ENCODE assay signal across 23 cellular contexts in the genomic region with DNA sequence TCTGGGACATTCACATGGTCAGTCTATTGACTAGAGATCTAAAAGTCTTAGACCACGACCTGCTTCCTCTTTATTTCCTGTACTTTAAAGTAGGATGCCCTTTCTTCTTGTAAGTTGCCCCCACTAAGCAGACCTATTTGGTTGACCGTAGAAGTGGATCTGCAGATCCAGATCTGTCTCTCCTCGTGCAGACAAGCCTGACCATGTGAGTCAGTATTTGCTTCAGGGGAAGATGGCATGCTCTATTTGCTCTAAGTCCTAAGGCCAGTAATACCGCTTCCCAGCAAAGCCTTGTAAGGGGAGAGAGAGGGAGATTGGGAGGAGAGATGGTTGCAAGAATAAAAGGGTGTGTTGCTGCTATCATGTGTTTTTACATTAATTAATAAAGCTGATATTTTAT. TPM values are rescaled to one million over a fixed set of nuclear protein-coding genes. Genes with fewer than 3 reads are reported as not detected.
DNase-seq lines count a peak whose midpoint lies in the region; ATAC-seq, FAIRE-seq and TF ChIP-seq lines count a peak whose summit lies in the region.
"Had no signal": no experiment of that assay in that cellular context is flagged by ENCODE, and none has a peak within 500 bp of the region (broad histone marks: within the 10 kb centered on the region; RNA-seq: fewer than 3 reads in every experiment).

No MANE protein-coding gene starts in this region.

- CTCF ChIA-PET in mammary epithelial cell (lab: Charles Lee; ENCODE audit: low non-redundant PET) (no interaction called here), H1 (lab: Charles Lee; ENCODE audit: partially characterized antibody) (no interaction called here)
- CTCF ChIA-PET in activated CD4-positive, alpha-beta T cell treated with anti-CD3 and anti-CD28 coated beads for 36 hours (lab: Charles Lee), result no interaction called here

- dilution Hi-C loops in mammary epithelial cell (cut with HindIII; ENCODE audit: low sequenced_read_pairs), result no loop called here

- peak; percentile 24 for DNase-seq in mammary epithelial cell
- no peak for DNase-seq in breast epithelium (ENCODE audit: low spot score in 2 of 2)
- no peak for DNase-seq in H1 (ENCODE audit: low read depth in 1 of 2, low spot score in 2 of 2)
- peak; percentile 29 to 62 for DNase-seq in foreskin keratinocyte
- DNase-seq in activated CD4-positive, alpha-beta T cell treated with anti-CD3 and anti-CD28 coated beads for 36 hours, result no peak
- DNase-seq in type B pancreatic cell (ENCODE audit: extremely low spot score, unreplicated experiment), result no peak
- no peak for DNase-seq in left ventricle myocardium superior
- DNase-seq: AML-193; CD4-positive, alpha-beta memory T cell; DMS153; DMS79; GDM1; GOT3; H9 had no signal

- H3K27me3 ChIP-seq in mammary epithelial cell (ENCODE audit: insufficient read depth, low read length) (no peaks in the 10 kb centered on the region), breast epithelium (no peaks in the 10 kb centered on the region), H1 (replicated peaks in 1 of 4; ENCODE audit: control insufficient read depth in 3 of 4, extremely low read depth in 1 of 4, insufficient read depth in 3 of 4, low read length in 3 of 4) (no peaks in the 10 kb centered on the region), foreskin keratinocyte (no peaks in the 10 kb centered on the region)

- no peaks in the 10 kb centered on the region for H3K36me3 ChIP-seq in mammary epithelial cell (ENCODE audit: insufficient read depth, low read length)
- H3K36me3 ChIP-seq in breast epithelium, result no peaks in the 10 kb centered on the region
- no peaks in the 10 kb centered on the region for H3K36me3 ChIP-seq in H1 (ENCODE audit: control insufficient read depth in 2 of 4, insufficient read depth in 4 of 4, low read length in 3 of 4)

- no peak overlapping the region for H3K56ac ChIP-seq in H1 (replicated peaks; ENCODE audit: insufficient read length, low read depth, low read length)

- H3K4me3 ChIP-seq in mammary epithelial cell (replicated peaks in 1 of 3; ENCODE audit: insufficient read depth in 1 of 3, low read depth in 2 of 3, low read length in 3 of 3) (no peak overlapping the region), breast epithelium (no peak overlapping the region), H1 (ENCODE audit: extremely low read depth in 1 of 4, insufficient read depth in 2 of 4, low read depth in 3 of 4, low read length in 4 of 4) (no peak overlapping the region)
- H3K4me3 ChIP-seq: A549 had no signal

- TF ChIP-seq EP300 in H1 (IDR thresholded peaks at IDR 0.05; ENCODE audit: borderline replicate concordance in 1 of 2, low read depth in 2 of 2, low read length in 2 of 2), result no peak

- H3K4ac ChIP-seq in H1 (replicated peaks; ENCODE audit: insufficient read length, low read depth, low read length), result no peak overlapping the region

- H3K23me2 ChIP-seq in H1 (ENCODE audit: low read depth, low read length), result no peaks in the 10 kb centered on the region

- H4K5ac ChIP-seq in H1 (ENCODE audit: insufficient read length, low read depth, low read length), result no peak overlapping the region

- no peak overlapping the region for H2BK120ac ChIP-seq in H1 (replicated peaks; ENCODE audit: low read depth, low read length)

- TF ChIP-seq POLR2A in breast epithelium (IDR thresholded peaks at IDR 0.05) (no peak), H1 (IDR thresholded peaks at IDR 0.05; ENCODE audit: control extremely low read depth in 1 of 2, low read depth in 2 of 2, low read length in 2 of 2) (no peak)

- ATAC-seq in foreskin keratinocyte, result peak; percentile 37
- ATAC-seq in activated CD4-positive, alpha-beta T cell treated with anti-CD3 and anti-CD28 coated beads for 36 hours, result no peak
- no peak for ATAC-seq in left ventricle myocardium superior
- ATAC-seq in HG03342 (IDR thresholded peaks at IDR 0.05; ENCODE audit: unreplicated experiment), result no peak
- ATAC-seq: A549 had no signal

- POLR2A ChIA-PET in H1 (lab: Charles Lee; ENCODE audit: partially characterized antibody), result no interaction called here
- POLR2A ChIA-PET in activated CD4-positive, alpha-beta T cell treated with anti-CD3 and anti-CD28 coated beads for 36 hours (lab: Charles Lee), result no interaction called here

- no peak overlapping the region for H2BK5ac ChIP-seq in H1 (ENCODE audit: low read depth, low read length)

- intact Hi-C loops in mammary epithelial cell (cut with micrococcal nuclease), result no loop called here
- intact Hi-C loops in breast epithelium (cut with DNase I; ENCODE audit: low total_unique reads), result no loop called here
- intact Hi-C loops in activated CD4-positive, alpha-beta T cell treated with anti-CD3 and anti-CD28 coated beads for 36 hours (cut with DNase I, micrococcal nuclease), result no loop called here
- intact Hi-C loops in left ventricle myocardium superior (cut with micrococcal nuclease), result no loop called here

- H2AFZ ChIP-seq in mammary epithelial cell (ENCODE audit: low read depth, low read length), result peak overlapping the region; percentile 14
- H2AFZ ChIP-seq in H1 (ENCODE audit: low read length), result no peak overlapping the region

- no peak overlapping the region for H3K14ac ChIP-seq in H1 (ENCODE audit: insufficient read length)

- no peaks in the 10 kb centered on the region for H3K9me3 Mint-ChIP-seq in activated CD4-positive, alpha-beta T cell treated with anti-CD3 and anti-CD28 coated beads for 36 hours (ENCODE audit: low read depth)
- no peaks in the 10 kb centered on the region for H3K9me3 Mint-ChIP-seq in type B pancreatic cell
- H3K9me3 Mint-ChIP-seq: CD4-positive, alpha-beta memory T cell; H9 had no signal

- H3K9me3 ChIP-seq in mammary epithelial cell (replicated peaks; ENCODE audit: insufficient read depth, low read length) (no peaks in the 10 kb centered on the region), breast epithelium (no peaks in the 10 kb centered on the region), H1 (ENCODE audit: insufficient read depth in 2 of 2, low read depth in 1 of 2, low read length in 1 of 2) (no peaks in the 10 kb centered on the region)
- H3K9me3 ChIP-seq: A549 had no signal

- H3K18ac ChIP-seq in H1 (ENCODE audit: extremely low read depth, low read length), result no peak overlapping the region

- H3K4me1 Mint-ChIP-seq in activated CD4-positive, alpha-beta T cell treated with anti-CD3 and anti-CD28 coated beads for 36 hours, result no peaks in the 10 kb centered on the region
- no peaks in the 10 kb centered on the region for H3K4me1 Mint-ChIP-seq in type B pancreatic cell (ENCODE audit: unreplicated experiment)
- H3K4me1 Mint-ChIP-seq: H9 had no signal

- TF ChIP-seq CTCF in mammary epithelial cell (conservative IDR thresholded peaks at IDR 0.05 in 1 of 2, IDR thresholded peaks at IDR 0.05 in 1 of 2; ENCODE audit: extremely low read depth in 1 of 2, insufficient read depth in 1 of 2, low read depth in 1 of 2, low read length in 2 of 2), result no peak
- TF ChIP-seq CTCF in breast epithelium (IDR thresholded peaks at IDR 0.05), result no peak
- no peak for TF ChIP-seq CTCF in H1 (IDR thresholded peaks at IDR 0.05; ENCODE audit: control extremely low read depth in 1 of 3, insufficient read depth in 1 of 3, low read depth in 1 of 3, low read length in 3 of 3)
- no peak for TF ChIP-seq CTCF in foreskin keratinocyte (conservative IDR thresholded peaks at IDR 0.05)
- no peak for TF ChIP-seq CTCF in type B pancreatic cell (conservative IDR thresholded peaks at IDR 0.05)

- no peak overlapping the region for H2BK12ac ChIP-seq in H1 (ENCODE audit: low read depth, low read length)

- no peak overlapping the region for H3K4me3 Mint-ChIP-seq in activated CD4-positive, alpha-beta T cell treated with anti-CD3 and anti-CD28 coated beads for 36 hours
- no peak overlapping the region for H3K4me3 Mint-ChIP-seq in type B pancreatic cell
- H3K4me3 Mint-ChIP-seq: CD4-positive, alpha-beta memory T cell; H9 had no signal

- no peaks in the 10 kb centered on the region for H4K20me1 ChIP-seq in mammary epithelial cell (ENCODE audit: insufficient read depth, low read length)
- H4K20me1 ChIP-seq in H1 (replicated peaks in 1 of 2; ENCODE audit: control insufficient read depth in 1 of 2, insufficient read depth in 2 of 2, low read length in 2 of 2), result no peaks in the 10 kb centered on the region

- H3K27ac Mint-ChIP-seq in activated CD4-positive, alpha-beta T cell treated with anti-CD3 and anti-CD28 coated beads for 36 hours, result no peak overlapping the region
- H3K27ac Mint-ChIP-seq in type B pancreatic cell, result no peak overlapping the region
- H3K27ac Mint-ChIP-seq: CD4-positive, alpha-beta memory T cell; H9 had no signal

- no peak overlapping the region for H2AK5ac ChIP-seq in H1 (ENCODE audit: low read depth, low read length)

- in situ Hi-C loops in mammary epithelial cell (cut with MboI; ENCODE audit: low sequenced_read_pairs in 2 of 2), result no loop called here

- H3K9ac ChIP-seq in mammary epithelial cell (ENCODE audit: insufficient read depth, low read length), result no peak overlapping the region
- no peak overlapping the region for H3K9ac ChIP-seq in H1 (replicated peaks in 1 of 4; ENCODE audit: extremely low read depth in 1 of 4, low read depth in 3 of 4, low read length in 3 of 4)

- H3K36me3 Mint-ChIP-seq in activated CD4-positive, alpha-beta T cell treated with anti-CD3 and anti-CD28 coated beads for 36 hours (ENCODE audit: low read depth), result no peaks in the 10 kb centered on the region
- H3K36me3 Mint-ChIP-seq in type B pancreatic cell, result no peaks in the 10 kb centered on the region
- H3K36me3 Mint-ChIP-seq: CD4-positive, alpha-beta memory T cell had no signal

- no peaks in the 10 kb centered on the region for H3K79me1 ChIP-seq in H1 (ENCODE audit: low read depth, low read length)

- 27% methylated on average over 4 of the region's 4 CpGs for WGBS in mammary epithelial cell (ENCODE audit: low coverage, missing lambda C conversion rate)
- WGBS in H1 (ENCODE audit: extremely low coverage in 1 of 2, insufficient coverage in 1 of 2, insufficient read length in 1 of 2, insufficient replicate concordance in 2 of 2, low coverage in 1 of 2, low lambda C conversion rate in 2 of 2, missing lambda C conversion rate in 1 of 2), 2 experiments, result 92% methylated on average over 4 of the region's 4 CpGs; no CpG with 5 or more reads in 1 of the 2 experiments

- H2BK15ac ChIP-seq in H1 (ENCODE audit: low read length), result no peak overlapping the region

- H3K27me3 Mint-ChIP-seq in activated CD4-positive, alpha-beta T cell treated with anti-CD3 and anti-CD28 coated beads for 36 hours, result no peaks in the 10 kb centered on the region
- H3K27me3 Mint-ChIP-seq in type B pancreatic cell, result no peaks in the 10 kb centered on the region
- H3K27me3 Mint-ChIP-seq: CD4-positive, alpha-beta memory T cell had no signal

- BruUV-seq in mammary epithelial cell (replicated peaks; lab: Mats Ljungman, UMichigan), result no TSS peak

- no peak for TF ChIP-seq RAD21 in H1 (IDR thresholded peaks at IDR 0.05 in 1 of 2, conservative IDR thresholded peaks at IDR 0.05 in 1 of 2; ENCODE audit: low read depth in 2 of 2, low read length in 2 of 2)

- peaks cover 3% of the 10 kb centered on the region for H3K4me1 ChIP-seq in mammary epithelial cell (ENCODE audit: insufficient read depth, low read length)
- H3K4me1 ChIP-seq in breast epithelium, result no peaks in the 10 kb centered on the region
- no peaks in the 10 kb centered on the region for H3K4me1 ChIP-seq in H1 (replicated peaks in 1 of 4; ENCODE audit: control insufficient read depth in 3 of 4, insufficient read depth in 4 of 4, low read length in 3 of 4)
- no peaks in the 10 kb centered on the region for H3K4me1 ChIP-seq in foreskin keratinocyte
- H3K4me1 ChIP-seq: A549 had no signal

- FAIRE-seq in H1 (lab: Jason Lieb, UNC), result no peak
- FAIRE-seq: A549, GM12892, GM18507 had no signal

- no peak overlapping the region for H3K4me2 ChIP-seq in mammary epithelial cell (ENCODE audit: insufficient read depth, low read depth, low read length)
- no peak overlapping the region for H3K4me2 ChIP-seq in H1 (ENCODE audit: insufficient read depth in 1 of 2, low read depth in 2 of 2, low read length in 2 of 2)
- H3K4me2 ChIP-seq: A549 had no signal

- no peak overlapping the region for H3K23ac ChIP-seq in H1 (ENCODE audit: insufficient read length)

- H4K91ac ChIP-seq in H1 (replicated peaks; ENCODE audit: insufficient read length, low read length), result peak overlapping the region; percentile 1

- H4K8ac ChIP-seq in H1 (ENCODE audit: extremely low read depth, insufficient read depth, low read length), result no peak overlapping the region

- H3K27ac ChIP-seq in mammary epithelial cell (ENCODE audit: insufficient read depth, low read depth, low read length) (no peak overlapping the region), breast epithelium (no peak overlapping the region), H1 (ENCODE audit: low read depth, low read length) (no peak overlapping the region), foreskin keratinocyte (no peak overlapping the region)
- H3K27ac ChIP-seq: 22Rv1, A549, C4-2B had no signal

- H2BK20ac ChIP-seq in H1 (ENCODE audit: low read length), result no peak overlapping the region

- no peaks in the 10 kb centered on the region for H3K79me2 ChIP-seq in mammary epithelial cell (ENCODE audit: insufficient read depth, low read length)
- no peaks in the 10 kb centered on the region for H3K79me2 ChIP-seq in H1 (ENCODE audit: control insufficient read depth in 1 of 2, insufficient read depth in 2 of 2, low read length in 2 of 2)

RNA-seq across cellular contexts. Expression of gene KCNC2, which starts 46.8 kb away (rescaled TPM):
- total RNA-seq in mammary epithelial cell, result not detected
- not detected for polyA plus RNA-seq in mammary epithelial cell
- not detected for polyA minus RNA-seq in mammary epithelial cell
- 1 to 10 TPM in 1 of 3 donors, under 1 TPM in 1, not detected in 1; 0.29 to 1.3 TPM for total RNA-seq in breast epithelium
- 0.13 TPM in 1 of 2 replicates, not detected in the other for total RNA-seq in H1 (2021; fragmentation: NEBNext Ultra II Directional; extraction: Animal tissue kit (Norgen Biotek cat#: 25700))
- 0.03 and 0.06 TPM in 2 replicates for polyA plus RNA-seq in H1 (2011; rRNA removed)
- polyA plus RNA-seq in H1 (2011; cell fraction: cytosol; rRNA removed), result 0.13 TPM
- polyA plus RNA-seq in H1 (2011; cell fraction: nucleus; rRNA removed), result 0.04 TPM
- not detected in 4 replicates for polyA plus RNA-seq in H1 (2012, experiment 1 of 2)
- not detected for polyA plus RNA-seq in H1 (2012, experiment 2 of 2)
- polyA plus RNA-seq in H1 (2013, experiment 1 of 2), result 0.04 TPM
- 0.04 TPM for polyA plus RNA-seq in H1 (2013, experiment 2 of 2)
- 0.68 TPM in 1 of 2 replicates, not detected in the other for polyA minus RNA-seq in H1 (2011; rRNA and poly(A)+ RNA removed)
- polyA minus RNA-seq in H1 (2011; cell fraction: cytosol; rRNA and poly(A)+ RNA removed), result not detected
- 1.00 TPM for polyA minus RNA-seq in H1 (2011; cell fraction: nucleus; rRNA and poly(A)+ RNA removed)
- total RNA-seq in foreskin keratinocyte, result not detected in 2 replicates
- polyA plus RNA-seq in foreskin keratinocyte, result not detected in 2 replicates
- total RNA-seq in activated CD4-positive, alpha-beta T cell treated with anti-CD3 and anti-CD28 coated beads for 36 hours, result not detected
- total RNA-seq in type B pancreatic cell (ENCODE audit: low replicate concordance), result 1.3 and 2.5 TPM in 2 replicates
- not detected for total RNA-seq in left ventricle myocardium superior
- total RNA-seq: CD4-positive, alpha-beta memory T cell; Daoy; H9; HT1080 had no signal
- polyA plus RNA-seq: A549; BJ; CD4-positive, alpha-beta memory T cell had no signal

Comparison
In these comparisons a context has a peak if more than half of its experiments do, and no peak if none do; other contexts are left out.
1. DNase-seq: peak in mammary epithelial cell (single experiment) and foreskin keratinocyte (2 of 2); none in breast epithelium (0 of 2), H1 (0 of 2), activated CD4-positive, alpha-beta T cell treated with anti-CD3 and anti-CD28 coated beads for 36 hours (single experiment), type B pancreatic cell (single experiment) and left ventricle myocardium superior (single experiment).